Comparison of ENCODE assay signal across 8 cellular contexts in genomic region chr6:139161169-139161568, GRCh38. TPM values are rescaled to one million over a fixed set of nuclear protein-coding genes. Genes with fewer than 3 reads are reported as not detected.
DNase-seq lines count a peak whose midpoint lies in the region; ATAC-seq, FAIRE-seq and TF ChIP-seq lines count a peak whose summit lies in the region.

No MANE protein-coding gene starts in this region.

- H3K9me3 Mint-ChIP-seq in central memory CD8-positive, alpha-beta T cell = no peaks in the 10 kb centered on the region

- peak; percentile 67 for DNase-seq in stimulated activated CD4-positive, alpha-beta T cell treated with anti-CD3 and anti-CD28 coated beads, Interleukin-1b, Interleukin-23, amount 100 ng/mL, for 48 hours
- no peak for DNase-seq in stimulated activated CD4-positive, alpha-beta T cell treated with anti-CD3 and anti-CD28 coated beads, Interleukin-4, amount 100 ng/mL, for 1 hour
- DNase-seq in Peyer's patch (peak in 2 of 3 donors; percentile 64 to 75), HTR-8/SVneo (ENCODE audit: insufficient read length, low spot score) (no peak), gastrocnemius medialis (no peak)
- DNase-seq in central memory CD8-positive, alpha-beta T cell (ENCODE audit: low spot score in 2 of 2) = peak; percentile 33 to 72
- peak; percentile 18 to 23 for DNase-seq in stimulated activated CD8-positive, alpha-beta memory T cell treated with anti-CD3 and anti-CD28 coated beads, Interleukin-7, amount 100 ng/mL, for 1 hour (ENCODE audit: low read depth in 2 of 2)

- H3K4me1 ChIP-seq in Peyer's patch (peaks cover 5 to 39% (median 17%) of the 10 kb centered on the region in 4 donors), gastrocnemius medialis (peaks cover 17 to 28% of the 10 kb centered on the region in 2 donors)

- H3K4me3 ChIP-seq in Peyer's patch (no peak overlapping the region), gastrocnemius medialis (no peak overlapping the region)

- peak overlapping the region; percentile 64 for H3K4me3 Mint-ChIP-seq in central memory CD8-positive, alpha-beta T cell

- H3K27ac ChIP-seq in Peyer's patch (peak overlapping the region in 3 of 4 donors; percentile 16 to 70 (median 58)), gastrocnemius medialis (no peak overlapping the region)

- H3K27me3 Mint-ChIP-seq in central memory CD8-positive, alpha-beta T cell = no peaks in the 10 kb centered on the region

- peak; percentile 82 for ATAC-seq in central memory CD8-positive, alpha-beta T cell (replicated peaks; ENCODE audit: extremely low read depth, poor library complexity, severe bottlenecking)
- ATAC-seq in gastrocnemius medialis (no peak), HG03442 (IDR thresholded peaks at IDR 0.05; ENCODE audit: unreplicated experiment) (no peak)

- peaks cover 79% of the 10 kb centered on the region for H3K4me1 Mint-ChIP-seq in central memory CD8-positive, alpha-beta T cell

- H3K27me3 ChIP-seq in Peyer's patch (no peaks in the 10 kb centered on the region), gastrocnemius medialis (no peaks in the 10 kb centered on the region)

- in situ Hi-C loops in gastrocnemius medialis (cut with MboI; ENCODE audit: low sequenced_read_pairs in 4 of 4) = no loop called here

- H3K27ac Mint-ChIP-seq in central memory CD8-positive, alpha-beta T cell (ENCODE audit: low read depth) = peak overlapping the region; percentile 86

- no peak for FAIRE-seq in HTR-8/SVneo (lab: Jason Lieb, UNC)

- H3K36me3 ChIP-seq in Peyer's patch (peaks cover 0 to 4% (median 0%) of the 10 kb centered on the region in 3 donors), gastrocnemius medialis (peaks cover 0 to under 1% of the 10 kb centered on the region in 2 donors)

- TF ChIP-seq POLR2A in Peyer's patch (IDR thresholded peaks at IDR 0.05) = no peak
- no peak for TF ChIP-seq POLR2A in gastrocnemius medialis (IDR thresholded peaks at IDR 0.05)

- no peak for TF ChIP-seq CTCF in Peyer's patch (IDR thresholded peaks at IDR 0.05)
- no peak for TF ChIP-seq CTCF in gastrocnemius medialis (IDR thresholded peaks at IDR 0.05 in 4 of 5, conservative IDR thresholded peaks at IDR 0.05 in 1 of 5)

- H3K36me3 Mint-ChIP-seq in central memory CD8-positive, alpha-beta T cell (ENCODE audit: insufficient read depth) = peaks cover 57% of the 10 kb centered on the region

- intact Hi-C loops in gastrocnemius medialis (cut with DNase I; ENCODE audit: low total_unique reads) = no loop called here

- H3K9me3 ChIP-seq in Peyer's patch (no peaks in the 10 kb centered on the region), gastrocnemius medialis (no peaks in the 10 kb centered on the region)

RNA-seq across cellular contexts. Expression of gene HECA, which starts 26.3 kb away (rescaled TPM):
- total RNA-seq in Peyer's patch = 10 to 100 TPM; 43.6 to 60.9 (median 51.6) TPM
- 10 to 100 TPM; 34.5 to 59.1 (median 47.2) TPM for total RNA-seq in gastrocnemius medialis

Comparison
In these comparisons a context has a peak if more than half of its experiments do, and no peak if none do; other contexts are left out.
1. DNase-seq: peak in stimulated activated CD4-positive, alpha-beta T cell treated with anti-CD3 and anti-CD28 coated beads, Interleukin-1b, Interleukin-23, amount 100 ng/mL, for 48 hours (single experiment), Peyer's patch (2 of 3), central memory CD8-positive, alpha-beta T cell (2 of 2) and stimulated activated CD8-positive, alpha-beta memory T cell treated with anti-CD3 and anti-CD28 coated beads, Interleukin-7, amount 100 ng/mL, for 1 hour (2 of 2); none in stimulated activated CD4-positive, alpha-beta T cell treated with anti-CD3 and anti-CD28 coated beads, Interleukin-4, amount 100 ng/mL, for 1 hour (single experiment), HTR-8/SVneo (single experiment) and gastrocnemius medialis (0 of 2).
2. H3K27ac ChIP-seq: peak in Peyer's patch (3 of 4); none in gastrocnemius medialis (0 of 4).